Comparison of ENCODE assay signal across 21 cellular contexts in the genomic region with DNA sequence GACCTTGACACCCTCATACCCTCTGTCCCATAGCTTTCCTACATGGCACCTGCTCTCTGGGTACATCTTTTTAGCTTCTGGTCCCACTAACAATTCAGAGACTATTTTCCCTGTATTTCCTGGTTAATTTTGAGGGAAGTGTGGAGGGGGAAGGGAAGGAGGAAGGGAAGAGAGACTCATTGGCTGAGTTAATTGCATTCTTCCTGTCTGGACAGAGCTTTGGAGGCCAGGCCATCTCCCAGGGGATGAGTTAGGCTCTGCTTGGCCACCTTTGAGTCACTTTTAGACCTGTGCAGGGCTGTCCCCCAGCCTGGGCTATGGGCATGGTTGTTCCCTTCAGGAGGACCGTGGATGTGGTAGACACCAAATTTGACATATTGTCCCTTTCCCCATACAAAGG.
"Had no signal": no experiment of that assay in that cellular context is flagged by ENCODE, and none has a peak within 500 bp of the region (broad histone marks: within the 10 kb centered on the region; RNA-seq: fewer than 3 reads in every experiment).

No MANE protein-coding gene starts in this region.

- H3K4me2 ChIP-seq: neural progenitor cell had no signal

- H3K4me1 ChIP-seq: right lobe of liver had no signal

- H3K9me3 ChIP-seq: body of pancreas, heart left ventricle, lower lobe of right lung, ovary, right lobe of liver, thoracic aorta had no signal

- H3K9ac ChIP-seq: neural progenitor cell had no signal

- H3K4me3 ChIP-seq: body of pancreas, coronary artery, heart left ventricle, lower lobe of right lung, neural progenitor cell, ovary, right lobe of liver, thoracic aorta had no signal

- DNase-seq: activated CD4-positive, alpha-beta T cell treated with anti-CD3 and anti-CD28 coated beads, Interleukin-2, amount 10 ng/mL, durations not matched to agents 7 days and 5 days; activated CD8-positive, alpha-beta memory T cell treated with anti-CD3 and anti-CD28 coated beads, Interleukin-2, amount 50 U/mL, for 48 hours; activated gamma-delta T cell; activated T-cell treated with anti-CD3 and anti-CD28 coated beads, Interleukin-2, amount 50 U/mL, for 72 hours; amniotic stem cell; central memory CD4-positive, alpha-beta T cell; effector CD4-positive, alpha-beta T cell; foreskin melanocyte; heart left ventricle; left cardiac atrium; lower lobe of right lung; midbrain; right lobe of liver; stimulated activated CD4-positive, alpha-beta T cell treated with anti-CD3 and anti-CD28 coated beads, Interleukin-12 subunit alpha, Interleukin-12 subunit beta, amount 100 ng/mL, for 4 hours; stimulated activated CD4-positive, alpha-beta T cell treated with anti-CD3 and anti-CD28 coated beads, Interleukin-2, amount 100 ng/mL, for 24 hours; T-helper 9 cell had no signal

- H2AFZ ChIP-seq: neural progenitor cell had no signal

- H3K27me3 ChIP-seq: body of pancreas, heart left ventricle, ovary, right lobe of liver had no signal

- ATAC-seq: activated T-cell treated with anti-CD3 and anti-CD28 coated beads, Interleukin-2, amount 50 U/mL, for 72 hours; body of pancreas; right lobe of liver had no signal

- H3K27ac ChIP-seq: body of pancreas, coronary artery, lower lobe of right lung, neural progenitor cell, ovary, right lobe of liver, thoracic aorta had no signal

- H3K36me3 ChIP-seq: heart left ventricle, lower lobe of right lung, neural progenitor cell, ovary, right lobe of liver, thoracic aorta had no signal
